Comparison of ENCODE assay signal across 21 cellular contexts in genomic region chr7:74581916-74582440, GRCh38.
"Had no signal": no experiment of that assay in that cellular context is flagged by ENCODE, and none has a peak within 500 bp of the region (broad histone marks: within the 10 kb centered on the region; RNA-seq: fewer than 3 reads in every experiment).

No MANE protein-coding gene starts in this region.

- DNase-seq: activated CD4-positive, alpha-beta memory T cell treated with anti-CD3 and anti-CD28 coated beads, Interleukin-2, amount 10 ng/mL, durations not matched to agents 7 days and 5 days; activated CD4-positive, alpha-beta T cell treated with anti-CD3 and anti-CD28 coated beads for 48 hours; activated CD4-positive, CD25-positive, alpha-beta regulatory T cell; activated CD8-positive, alpha-beta memory T cell treated with anti-CD3 and anti-CD28 coated beads, Interleukin-2, amount 10 ng/mL, durations not matched to agents 7 days and 5 days; activated naive CD4-positive, alpha-beta T cell treated with anti-CD3 and anti-CD28 coated beads for 36 hours; body of pancreas; effector memory CD8-positive, alpha-beta T cell; heart left ventricle; kidney; left lung; naive B cell; sigmoid colon; spleen; stimulated activated CD8-positive, alpha-beta memory T cell treated with anti-CD3 and anti-CD28 coated beads, Interleukin-4, amount 100 ng/mL, for 48 hours; stimulated activated naive CD4-positive, alpha-beta T cell treated with Interleukin-2 at 50 U/mL for 16 hours; substantia nigra; T-cell; T-helper 9 cell; transverse colon had no signal

- H3K36me3 ChIP-seq: heart left ventricle, left lung, spleen, transverse colon, vagina had no signal

- H3K9me3 ChIP-seq: body of pancreas, gastroesophageal sphincter, heart left ventricle, left lung, sigmoid colon, spleen, transverse colon, vagina had no signal

- H3K4me3 ChIP-seq: body of pancreas, gastroesophageal sphincter, heart left ventricle, left lung, sigmoid colon, spleen, transverse colon, vagina had no signal

- H3K27ac ChIP-seq: gastroesophageal sphincter, heart left ventricle, left lung, sigmoid colon, spleen, transverse colon, vagina had no signal

- H3K27me3 ChIP-seq: body of pancreas, gastroesophageal sphincter, heart left ventricle, left lung, sigmoid colon, spleen, transverse colon, vagina had no signal

- ATAC-seq: activated CD8-positive, alpha-beta memory T cell treated with anti-CD3 and anti-CD28 coated beads, Interleukin-2, amount 10 ng/mL, durations not matched to agents 7 days and 5 days; body of pancreas; effector memory CD8-positive, alpha-beta T cell; gastroesophageal sphincter; left lung; T-cell had no signal

- FAIRE-seq: kidney had no signal
